In the genomic region with DNA sequence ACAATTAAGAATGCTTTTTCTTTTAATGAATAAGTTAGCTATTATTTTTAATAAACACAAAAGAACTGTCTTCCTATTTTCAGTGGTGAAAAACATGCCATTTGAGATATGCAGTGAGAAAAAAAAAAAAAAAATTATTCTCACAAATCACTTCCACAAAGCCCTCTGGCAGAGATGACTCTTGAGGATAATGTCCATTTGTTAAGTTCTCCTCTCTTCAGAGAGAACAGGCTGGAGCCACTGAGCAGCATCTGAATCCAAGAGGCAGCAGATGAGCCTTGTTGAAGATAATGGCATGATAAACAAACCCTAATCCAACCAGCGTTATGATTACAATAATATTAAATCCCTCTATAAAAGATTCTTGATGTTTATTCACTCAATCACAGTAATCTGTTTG, we compare ENCODE assay signal across 18 cellular contexts.
"Had no signal": no experiment of that assay in that cellular context is flagged by ENCODE, and none has a peak within 500 bp of the region (broad histone marks: within the 10 kb centered on the region; RNA-seq: fewer than 3 reads in every experiment).

No MANE protein-coding gene starts in this region.

- DNase-seq: activated CD4-positive, alpha-beta T cell treated with anti-CD3 and anti-CD28 coated beads, Interleukin-2, amount 10 ng/mL, durations not matched to agents 7 days and 5 days; activated CD4-positive, CD25-positive, alpha-beta regulatory T cell; activated CD8-positive, alpha-beta memory T cell treated with anti-CD3 and anti-CD28 coated beads, Interleukin-2, amount 50 U/mL, for 48 hours; activated gamma-delta T cell treated with Interleukin-2 at 50 U/mL for 16 hours; activated naive CD8-positive, alpha-beta T cell treated with anti-CD3 and anti-CD28 coated beads for 36 hours; body of pancreas; cortex of kidney; effector memory CD4-positive, alpha-beta T cell; foreskin fibroblast; heart right ventricle; left colon; lower lobe of right lung; sigmoid colon; spleen; upper lobe of left lung had no signal

- H3K4me1 Mint-ChIP-seq: activated CD4-positive, alpha-beta T cell treated with anti-CD3 and anti-CD28 coated beads, Interleukin-2, amount 10 ng/mL, durations not matched to agents 7 days and 5 days; activated naive CD8-positive, alpha-beta T cell treated with anti-CD3 and anti-CD28 coated beads for 36 hours; mesothelial cell of epicardium; neural crest cell had no signal

- H3K4me3 Mint-ChIP-seq: activated CD4-positive, alpha-beta T cell treated with anti-CD3 and anti-CD28 coated beads, Interleukin-2, amount 10 ng/mL, durations not matched to agents 7 days and 5 days; activated naive CD8-positive, alpha-beta T cell treated with anti-CD3 and anti-CD28 coated beads for 36 hours; mesothelial cell of epicardium; neural crest cell; stimulated activated naive CD8-positive, alpha-beta T cell treated with anti-CD3 and anti-CD28 coated beads, Interleukin-15, Interleukin-2, amounts not matched to agents 100 ng/mL and 50 ng/mL, for 24 hours had no signal

- H3K27me3 Mint-ChIP-seq: activated CD4-positive, alpha-beta T cell treated with anti-CD3 and anti-CD28 coated beads, Interleukin-2, amount 10 ng/mL, durations not matched to agents 7 days and 5 days; activated naive CD8-positive, alpha-beta T cell treated with anti-CD3 and anti-CD28 coated beads for 36 hours; stimulated activated naive CD8-positive, alpha-beta T cell treated with anti-CD3 and anti-CD28 coated beads, Interleukin-15, Interleukin-2, amounts not matched to agents 100 ng/mL and 50 ng/mL, for 24 hours had no signal

- H3K27ac Mint-ChIP-seq: activated CD4-positive, alpha-beta T cell treated with anti-CD3 and anti-CD28 coated beads, Interleukin-2, amount 10 ng/mL, durations not matched to agents 7 days and 5 days; activated naive CD8-positive, alpha-beta T cell treated with anti-CD3 and anti-CD28 coated beads for 36 hours; stimulated activated naive CD8-positive, alpha-beta T cell treated with anti-CD3 and anti-CD28 coated beads, Interleukin-15, Interleukin-2, amounts not matched to agents 100 ng/mL and 50 ng/mL, for 24 hours had no signal
